In the genomic region with DNA sequence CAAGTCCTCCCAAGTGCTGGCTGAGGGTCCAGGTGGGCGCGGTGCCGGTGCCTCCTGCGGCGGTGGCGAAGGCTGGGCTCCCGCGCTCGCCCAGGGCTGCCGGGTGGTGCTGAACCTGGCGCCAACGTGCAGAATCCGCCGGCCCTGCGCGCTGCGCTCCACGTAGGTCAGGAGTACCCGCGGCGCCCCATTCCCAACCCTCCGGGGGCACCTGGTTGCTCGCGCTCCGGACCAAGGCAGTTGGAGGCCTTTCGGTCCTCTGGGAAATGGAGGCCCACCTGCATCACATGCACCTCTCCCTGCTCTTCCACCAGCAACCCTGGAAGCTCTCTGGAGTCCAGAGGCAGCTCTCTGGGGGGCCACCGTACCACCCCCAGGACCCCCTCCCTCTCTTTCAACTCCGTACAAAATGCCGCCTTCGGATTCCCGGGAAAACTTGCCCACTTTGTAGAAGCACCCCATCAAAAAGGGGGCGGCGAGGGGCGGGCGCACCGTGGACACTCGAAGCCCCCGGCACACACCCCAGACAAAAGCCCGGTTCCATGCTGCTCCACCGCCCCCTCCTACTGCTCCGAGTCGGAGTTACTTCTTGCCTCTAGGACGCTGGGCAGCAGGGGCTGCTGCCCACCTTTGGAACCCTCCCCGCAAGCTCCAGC, we compare ENCODE assay signal across 8 cellular contexts. TPM values are rescaled to one million over a fixed set of nuclear protein-coding genes. Genes with fewer than 3 reads are reported as not detected.
DNase-seq lines count a peak whose midpoint lies in the region; ATAC-seq and TF ChIP-seq lines count a peak whose summit lies in the region.

No MANE protein-coding gene starts in this region.

- TF ChIP-seq CTCF in AG09309 (IDR thresholded peaks at IDR 0.05; ENCODE audit: control insufficient read depth, insufficient read depth, low read depth, low read length, missing control alignments) (no peak), breast epithelium (IDR thresholded peaks at IDR 0.05) (no peak), thoracic aorta (IDR thresholded peaks at IDR 0.05) (no peak)

- ATAC-seq in GM19351 (IDR thresholded peaks at IDR 0.05; ENCODE audit: unreplicated experiment) (peak; percentile 38), thoracic aorta (ENCODE audit: insufficient number of reproducible peaks, low FRiP score, low read depth) (no peak)

- intact Hi-C loops in breast epithelium (cut with DNase I; ENCODE audit: low total_unique reads) = no loop called here

- H3K9me3 ChIP-seq in breast epithelium (no peaks in the 10 kb centered on the region), thoracic aorta (no peaks in the 10 kb centered on the region)

- DNase-seq in AG09309 (ENCODE audit: low read depth) = no peak
- peak; percentile 6 for DNase-seq in NCI-H146 treated with DMSO at 0.1 percent for 48 hours (lab: John Stamatoyannopoulos, UW; ENCODE audit: unreplicated experiment)
- no peak for DNase-seq in breast epithelium (ENCODE audit: low spot score in 2 of 2)
- DNase-seq in thoracic aorta (ENCODE audit: low spot score) = no peak
- no peak for DNase-seq in NCI-H1930 (lab: John Stamatoyannopoulos, UW)
- DNase-seq in NK-92 treated with Interleukin-12 subunit alpha and Interleukin-12 subunit beta, amount 100 ng/mL, for 24 hours (lab: John Stamatoyannopoulos, UW) = no peak

- TF ChIP-seq POLR2A in breast epithelium (IDR thresholded peaks at IDR 0.05) = no peak

- peak overlapping the region in 1 of 2 donors; percentile 73 for H3K27ac ChIP-seq in breast epithelium
- peak overlapping the region; percentile 52 for H3K27ac ChIP-seq in layer of hippocampus (ENCODE audit: low read depth, low read length)
- peak overlapping the region in 1 of 2 donors; percentile 72 for H3K27ac ChIP-seq in thoracic aorta

- no peaks in the 10 kb centered on the region for H3K36me3 ChIP-seq in breast epithelium
- no peaks in the 10 kb centered on the region for H3K36me3 ChIP-seq in thoracic aorta

- H3K4me1 ChIP-seq in breast epithelium (peaks cover 0 to 3% of the 10 kb centered on the region in 2 donors), thoracic aorta (ENCODE audit: control insufficient read depth in 1 of 2, low read depth in 2 of 2) (peaks cover 5 to 39% of the 10 kb centered on the region in 2 donors)

- H3K4me3 ChIP-seq in AG09309 (ENCODE audit: control insufficient read depth, low read depth, low read length) (peak overlapping the region; percentile 62), breast epithelium (peak overlapping the region; percentile 49 to 85 (median 63)), thoracic aorta (peak overlapping the region; percentile 88)

- no peaks in the 10 kb centered on the region for H3K27me3 ChIP-seq in breast epithelium
- peaks cover 2% of the 10 kb centered on the region for H3K27me3 ChIP-seq in layer of hippocampus (ENCODE audit: control insufficient read depth, insufficient read depth, low read length)
- no peaks in the 10 kb centered on the region for H3K27me3 ChIP-seq in thoracic aorta (replicated peaks; ENCODE audit: insufficient read depth)

RNA-seq across cellular contexts. Expression of a gene that starts 0.7 kb away (rescaled TPM):
- total RNA-seq in breast epithelium (1 to 10 TPM in 1 of 3 donors, under 1 TPM in 2; 0.32 to 1.2 (median 0.33) TPM), thoracic aorta (1 to 10 TPM; 1.6 to 1.8 TPM)

RNA-seq across cellular contexts. Expression of a gene that starts 44.3 kb away (rescaled TPM):
- total RNA-seq in breast epithelium = not detected
- not detected for total RNA-seq in thoracic aorta
